Comparison of ENCODE assay signal across 9 cellular contexts in the genomic region with DNA sequence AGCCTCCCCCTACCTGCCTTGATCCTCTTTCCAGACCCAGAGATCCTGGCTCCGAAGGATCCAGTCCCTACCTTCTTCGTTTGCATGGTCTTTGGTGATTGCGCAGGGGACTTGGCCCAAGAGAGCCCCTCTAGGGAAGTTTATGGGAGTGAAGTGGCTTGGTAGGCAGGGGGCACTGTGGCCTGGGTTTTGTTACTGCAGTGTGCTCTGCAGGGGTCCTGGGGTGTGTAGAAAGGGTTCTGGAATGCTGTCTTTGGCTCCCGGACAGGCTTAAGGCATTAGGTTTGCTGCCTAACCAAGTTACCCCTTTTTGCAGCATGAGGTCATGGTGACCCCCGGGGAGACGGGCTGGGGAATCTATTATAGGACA. TPM values are rescaled to one million over a fixed set of nuclear protein-coding genes. Genes with fewer than 3 reads are reported as not detected.
A peak's percentile ranks its signal among the peaks of the same experiment; 100 is the strongest.
DNase-seq lines count a peak whose midpoint lies in the region; ATAC-seq and TF ChIP-seq lines count a peak whose summit lies in the region.
"Had no signal": no experiment of that assay in that cellular context is flagged by ENCODE, and none has a peak within 500 bp of the region (broad histone marks: within the 10 kb centered on the region; RNA-seq: fewer than 3 reads in every experiment).

No MANE protein-coding gene starts in this region.

- ATAC-seq in naive thymus-derived CD8-positive, alpha-beta T cell: peak in 1 of 2 donors; percentile 13

- H3K36me3 Mint-ChIP-seq in chondrocyte (ENCODE audit: low read depth): peaks cover 24% of the 10 kb centered on the region
- peaks cover 0 to 40% (median 20%) of the 10 kb centered on the region in 3 donors for H3K36me3 Mint-ChIP-seq in naive thymus-derived CD8-positive, alpha-beta T cell

- TF ChIP-seq CTCF in AG10803 (conservative IDR thresholded peaks at IDR 0.05; ENCODE audit: low read length) (peak; percentile 35), chondrocyte (IDR thresholded peaks at IDR 0.05) (peak; percentile 80)

- no peaks in the 10 kb centered on the region for H3K9me3 Mint-ChIP-seq in chondrocyte (ENCODE audit: low read depth)
- H3K9me3 Mint-ChIP-seq in naive thymus-derived CD8-positive, alpha-beta T cell: no peaks in the 10 kb centered on the region

- H3K4me3 ChIP-seq in AG10803 (ENCODE audit: low read length): peak overlapping the region; percentile 52
- H3K4me3 ChIP-seq in HUES6 (ENCODE audit: low read depth, low read length): peak overlapping the region; percentile 67
- H3K4me3 ChIP-seq: SJSA1 had no signal

- peaks cover 38% of the 10 kb centered on the region for H3K4me1 Mint-ChIP-seq in chondrocyte (ENCODE audit: low read depth)
- peaks cover 40 to 83% (median 79%) of the 10 kb centered on the region in 4 donors for H3K4me1 Mint-ChIP-seq in naive thymus-derived CD8-positive, alpha-beta T cell

- H3K9ac ChIP-seq in HUES6 (ENCODE audit: low read length): peak overlapping the region; percentile 47

- H3K4me1 ChIP-seq in HUES6 (ENCODE audit: control insufficient read depth, insufficient read depth, low read length): peaks cover 32% of the 10 kb centered on the region

- H3K27ac Mint-ChIP-seq in chondrocyte (ENCODE audit: unreplicated experiment): peak overlapping the region; percentile 87
- H3K27ac Mint-ChIP-seq in naive thymus-derived CD8-positive, alpha-beta T cell: peak overlapping the region; percentile 91 to 96 (median 94)

- H3K27me3 ChIP-seq in HUES6 (ENCODE audit: control insufficient read depth, insufficient read depth, low read length): peaks cover 3% of the 10 kb centered on the region; the same call in 1 of the 2 replicates
- H3K27me3 ChIP-seq: SJSA1 had no signal

- no peaks in the 10 kb centered on the region for H3K27me3 Mint-ChIP-seq in chondrocyte (ENCODE audit: low read depth)
- H3K27me3 Mint-ChIP-seq in naive thymus-derived CD8-positive, alpha-beta T cell: no peaks in the 10 kb centered on the region

- peaks cover 34% of the 10 kb centered on the region for H3K36me3 ChIP-seq in HUES6 (ENCODE audit: control insufficient read depth, insufficient read depth, low read length)

- no peak overlapping the region for H3K27ac ChIP-seq in HUES6 (ENCODE audit: low read depth, low read length)
- H3K27ac ChIP-seq: SJSA1 had no signal

- DNase-seq in AG10803 (ENCODE audit: low read depth): peak; percentile 15
- no peak for DNase-seq in chondrocyte (ENCODE audit: low spot score)
- peak in 1 of 10 donors; percentile 45 for DNase-seq in naive thymus-derived CD8-positive, alpha-beta T cell
- no peak for DNase-seq in HCEC 1CT
- DNase-seq in KG1 (lab: John Stamatoyannopoulos, UW): no peak
- no peak for DNase-seq in activated CD4-positive, alpha-beta T cell treated with anti-CD3 and anti-CD28 coated beads, Interleukin-2, amount 50 U/mL, for 1 hour
- no peak for DNase-seq in effector CD8-positive, alpha-beta T cell (lab: John Stamatoyannopoulos, UW)

- POLR2A ChIA-PET in naive thymus-derived CD8-positive, alpha-beta T cell (lab: Charles Lee): interaction anchor here (0.8 to 15.4 kb wide), 10 partner anchors 7 to 362 kb away, joined by 3 to 358 read pairs (median 7); a partner anchor contains a TSS

- no peaks in the 10 kb centered on the region for H3K9me3 ChIP-seq in HUES6 (ENCODE audit: control insufficient read depth, insufficient read depth, low read depth, low read length)
- H3K9me3 ChIP-seq: SJSA1 had no signal

- peak overlapping the region; percentile 66 for H3K4me3 Mint-ChIP-seq in chondrocyte (ENCODE audit: unreplicated experiment)
- H3K4me3 Mint-ChIP-seq in naive thymus-derived CD8-positive, alpha-beta T cell: peak overlapping the region; percentile 74 to 95 (median 90)

RNA-seq across cellular contexts. Expression of a gene that starts 3.8 kb away (rescaled TPM):
- total RNA-seq in chondrocyte: 83.1 to 133 TPM (median 86.6 TPM) in 3 replicates
- total RNA-seq in naive thymus-derived CD8-positive, alpha-beta T cell: 100 to 1,000 TPM; 111 to 114 TPM
- polyA plus RNA-seq in naive thymus-derived CD8-positive, alpha-beta T cell: 10 to 100 TPM; 48.5 to 65.1 (median 55.6) TPM

RNA-seq across cellular contexts. Expression of a gene that starts 8.2 kb away (rescaled TPM):
- not detected in 3 replicates for total RNA-seq in chondrocyte
- not detected for total RNA-seq in naive thymus-derived CD8-positive, alpha-beta T cell
- polyA plus RNA-seq in naive thymus-derived CD8-positive, alpha-beta T cell: not detected
- total RNA-seq: SJSA1 had no signal

RNA-seq across cellular contexts. Expression of a gene that starts 56.7 kb away (rescaled TPM):
- 60.9 to 104 TPM (median 97.1 TPM) in 3 replicates for total RNA-seq in chondrocyte
- 100 to 1,000 TPM; 112 to 118 TPM for total RNA-seq in naive thymus-derived CD8-positive, alpha-beta T cell
- polyA plus RNA-seq in naive thymus-derived CD8-positive, alpha-beta T cell: 100 to 1,000 TPM; 165 to 170 (median 169) TPM
